In genomic region chr15:89664951-89665350, GRCh38 we compare ENCODE assay signal across 10 cellular contexts. TPM values are rescaled to one million over a fixed set of nuclear protein-coding genes. Genes with fewer than 3 reads are reported as not detected.
DNase-seq lines count a peak whose midpoint lies in the region; ATAC-seq and TF ChIP-seq lines count a peak whose summit lies in the region.
"Had no signal": no experiment of that assay in that cellular context is flagged by ENCODE, and none has a peak within 500 bp of the region (broad histone marks: within the 10 kb centered on the region; RNA-seq: fewer than 3 reads in every experiment).

No MANE protein-coding gene starts in this region.

- intact Hi-C loops in mammary epithelial cell (cut with micrococcal nuclease) = no loop called here

- H3K4me3 Mint-ChIP-seq in nephron progenitor cell = peak overlapping the region; percentile 70

- H3K27me3 ChIP-seq in ACC112 (ENCODE audit: insufficient read depth, low read length) = no peaks in the 10 kb centered on the region
- H3K27me3 ChIP-seq in mammary epithelial cell (ENCODE audit: insufficient read depth, low read length) = no peaks in the 10 kb centered on the region

- H3K36me3 ChIP-seq in ACC112 (ENCODE audit: insufficient read depth, low read length) = peaks cover 6% of the 10 kb centered on the region; the same call in 1 of the 2 replicates
- H3K36me3 ChIP-seq in mammary epithelial cell (ENCODE audit: insufficient read depth, low read length) = no peaks in the 10 kb centered on the region

- H3K4me3 ChIP-seq in ACC112 (ENCODE audit: low read depth, low read length) = no peak overlapping the region
- H3K4me3 ChIP-seq in mammary epithelial cell (replicated peaks in 1 of 3; ENCODE audit: insufficient read depth in 1 of 3, low read depth in 2 of 3, low read length in 3 of 3) = no peak overlapping the region

- no peaks in the 10 kb centered on the region for H3K79me2 ChIP-seq in ACC112 (ENCODE audit: control insufficient read depth, insufficient read depth, low read length, unreplicated experiment)
- H3K79me2 ChIP-seq in mammary epithelial cell (ENCODE audit: insufficient read depth, low read length) = no peaks in the 10 kb centered on the region

- no peaks in the 10 kb centered on the region for H3K9me3 ChIP-seq in mammary epithelial cell (replicated peaks; ENCODE audit: insufficient read depth, low read length)

- H3K27ac ChIP-seq in ACC112 (ENCODE audit: low read depth, low read length) = peak overlapping the region; percentile 14; the same call in 1 of the 2 replicates
- no peak overlapping the region for H3K27ac ChIP-seq in mammary epithelial cell (ENCODE audit: insufficient read depth, low read depth, low read length)

- peaks cover 15% of the 10 kb centered on the region for H3K4me1 Mint-ChIP-seq in nephron progenitor cell

- ATAC-seq in GM18867 (IDR thresholded peaks at IDR 0.05; ENCODE audit: unreplicated experiment) (no peak), HG03095 (IDR thresholded peaks at IDR 0.05; ENCODE audit: unreplicated experiment) (no peak), HG03097 (IDR thresholded peaks at IDR 0.05; ENCODE audit: low FRiP score, unreplicated experiment) (no peak)

- H2AFZ ChIP-seq in ACC112 (ENCODE audit: low read length, unreplicated experiment) (no peak overlapping the region), mammary epithelial cell (ENCODE audit: low read depth, low read length) (no peak overlapping the region)

- POLR2A ChIA-PET in HEK293T (lab: Yijun Ruan, JAX) = interaction anchor here (0.8 to 2.6 kb wide), 6 partner anchors 10 to 96 kb away, joined by 3 to 8 read pairs (median 4); partner anchors contain the start of gene TICRR

- H3K27me3 Mint-ChIP-seq in nephron progenitor cell (ENCODE audit: low read depth, poor library complexity) = peaks cover 36% of the 10 kb centered on the region

- H3K9ac ChIP-seq in mammary epithelial cell (ENCODE audit: insufficient read depth, low read length) = no peak overlapping the region

- no TSS peak for BruUV-seq in mammary epithelial cell (replicated peaks; lab: Mats Ljungman, UMichigan)

- dilution Hi-C loops in mammary epithelial cell (cut with HindIII; ENCODE audit: low sequenced_read_pairs) = no loop called here

- TF ChIP-seq CTCF in mammary epithelial cell (conservative IDR thresholded peaks at IDR 0.05 in 1 of 2, IDR thresholded peaks at IDR 0.05 in 1 of 2; ENCODE audit: extremely low read depth in 1 of 2, insufficient read depth in 1 of 2, low read depth in 1 of 2, low read length in 2 of 2) = no peak
- no peak for TF ChIP-seq CTCF in nephron progenitor cell (IDR thresholded peaks at IDR 0.05)

- H3K4me1 ChIP-seq in ACC112 (ENCODE audit: control insufficient read depth, insufficient read depth, low read length, unreplicated experiment) = peaks cover 26% of the 10 kb centered on the region
- peaks cover 24% of the 10 kb centered on the region for H3K4me1 ChIP-seq in mammary epithelial cell (ENCODE audit: insufficient read depth, low read length)

- WGBS in mammary epithelial cell (ENCODE audit: low coverage, missing lambda C conversion rate) = 100% methylated on average over 5 of the region's 5 CpGs

- no peaks in the 10 kb centered on the region for H3K36me3 Mint-ChIP-seq in nephron progenitor cell (ENCODE audit: low read depth)

- H3K27ac Mint-ChIP-seq in nephron progenitor cell = no peak overlapping the region

- in situ Hi-C loops in mammary epithelial cell (cut with MboI; ENCODE audit: low sequenced_read_pairs in 2 of 2) = no loop called here

- H3K4me2 ChIP-seq in mammary epithelial cell (ENCODE audit: insufficient read depth, low read depth, low read length) = peak overlapping the region; percentile 81

- peak; percentile 10 for DNase-seq in HEK293T (ENCODE audit: extremely low spot score)
- no peak for DNase-seq in mammary epithelial cell
- no peak for DNase-seq in nephron progenitor cell
- no peak for DNase-seq in dedifferentiated amniotic fluid mesenchymal stem cell (ENCODE audit: extremely low spot score)

- H3K9me3 Mint-ChIP-seq in nephron progenitor cell = peaks cover 7% of the 10 kb centered on the region

- H4K20me1 ChIP-seq in mammary epithelial cell (ENCODE audit: insufficient read depth, low read length) = no peaks in the 10 kb centered on the region

- CTCF ChIA-PET in HEK293T (lab: Yijun Ruan, JAX) (interaction anchor here (1.0 to 2.0 kb wide), 2 partner anchors 8 to 18 kb away, joined by 3 to 7 read pairs; no protein-coding TSS in a partner anchor), mammary epithelial cell (lab: Charles Lee; ENCODE audit: low non-redundant PET) (no interaction called here)

TF ChIP-seq in HEK293T, 16 proteins besides CTCF, POLR2A, EP300 and RAD21:
- TF ChIP-seq TARDBP (IDR thresholded peaks at IDR 0.05) = no peak
- no peak for TF ChIP-seq CTBP1 (IDR thresholded peaks at IDR 0.05; ENCODE audit: borderline replicate concordance)
- TF ChIP-seq NFRKB (IDR thresholded peaks at IDR 0.05) = no peak
- TF ChIP-seq L3MBTL2 (conservative IDR thresholded peaks at IDR 0.05) = no peak
- no peak for TF ChIP-seq SP1 (IDR thresholded peaks at IDR 0.05)
- no peak for TF ChIP-seq SUZ12 (IDR thresholded peaks at IDR 0.05)
- no peak for TF ChIP-seq BHLHE40 (IDR thresholded peaks at IDR 0.05; ENCODE audit: borderline replicate concordance)
- no peak for TF ChIP-seq HDGF (IDR thresholded peaks at IDR 0.05; ENCODE audit: borderline replicate concordance)
- TF ChIP-seq LEF1 (IDR thresholded peaks at IDR 0.05; ENCODE audit: borderline replicate concordance) = no peak
- no peak for TF ChIP-seq PKNOX1 (IDR thresholded peaks at IDR 0.05)
- no peak for TF ChIP-seq FOXM1 (IDR thresholded peaks at IDR 0.05; ENCODE audit: borderline replicate concordance)
- no peak for TF ChIP-seq FOXA1 (IDR thresholded peaks at IDR 0.05)

RNA-seq across cellular contexts. Expression of gene KIF7, which starts 9.7 kb away (rescaled TPM):
- total RNA-seq in mammary epithelial cell = 10 to 100 TPM in 1 of 2 donors, 1 to 10 TPM in 1; 4.4 to 10.2 TPM
- 1.5 TPM for polyA plus RNA-seq in mammary epithelial cell
- polyA minus RNA-seq in mammary epithelial cell = 0.52 TPM

RNA-seq across cellular contexts. Expression of gene PLIN1, which starts 14.2 kb away (rescaled TPM):
- total RNA-seq in mammary epithelial cell = under 1 TPM; 0.17 to 0.31 TPM
- 0.08 TPM for polyA plus RNA-seq in mammary epithelial cell
- polyA minus RNA-seq in mammary epithelial cell = not detected
- total RNA-seq: T-helper 2 cell treated with Interferon-gamma antibody and Interleukin-4, amounts not matched to agents 100 ng/mL and 5 ng/mL, for 36 hours had no signal

RNA-seq across cellular contexts. Expression of gene PEX11A, which starts 25.6 kb away (rescaled TPM):
- 1 to 10 TPM; 4.3 to 7.3 TPM for total RNA-seq in mammary epithelial cell
- 4.9 TPM for polyA plus RNA-seq in mammary epithelial cell
- polyA minus RNA-seq in mammary epithelial cell = not detected

RNA-seq across cellular contexts. Expression of gene WDR93, which starts 25.7 kb away (rescaled TPM):
- total RNA-seq in mammary epithelial cell = under 1 TPM in 1 of 2 donors, not detected in 1; 0.17 TPM
- polyA plus RNA-seq in mammary epithelial cell = 0.03 TPM
- polyA minus RNA-seq in mammary epithelial cell = not detected
- total RNA-seq: lung microvascular endothelial cell; T-helper 2 cell treated with Interferon-gamma antibody and Interleukin-4, amounts not matched to agents 100 ng/mL and 5 ng/mL, for 36 hours had no signal
